ENCODE assay signal across 14 cellular contexts in the genomic region with DNA sequence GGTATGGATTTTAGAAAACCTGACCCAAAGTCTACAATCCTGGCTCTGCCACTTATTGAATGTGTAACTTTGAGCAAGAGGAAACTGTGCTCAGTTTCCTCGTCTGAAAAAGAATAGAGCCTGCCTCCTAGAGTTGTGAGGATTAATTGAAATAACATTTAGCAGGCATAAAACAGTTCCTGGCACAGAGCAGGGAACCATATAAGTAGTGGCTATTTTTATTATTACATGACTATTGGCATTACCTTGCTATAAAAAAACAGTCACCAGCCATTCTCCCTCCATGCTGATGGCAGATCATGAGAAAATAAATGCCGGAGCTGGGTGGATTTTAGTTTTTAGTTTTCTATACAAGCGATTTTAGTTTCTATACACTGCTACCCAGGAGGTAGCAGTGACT. TPM values are rescaled to one million over a fixed set of nuclear protein-coding genes. Genes with fewer than 3 reads are reported as not detected.
DNase-seq lines count a peak whose midpoint lies in the region; ATAC-seq and TF ChIP-seq lines count a peak whose summit lies in the region.
"Had no signal": no experiment of that assay in that cellular context is flagged by ENCODE, and none has a peak within 500 bp of the region (broad histone marks: within the 10 kb centered on the region; RNA-seq: fewer than 3 reads in every experiment).

No MANE protein-coding gene starts in this region.

- intact Hi-C loops in HCT116 (cut with micrococcal nuclease): no loop called here

- TF ChIP-seq POLR2A in HCT116 (IDR thresholded peaks at IDR 0.05; ENCODE audit: borderline replicate concordance, extremely low read depth, insufficient read depth, insufficient read length): no peak

- RAD21 ChIA-PET in HCT116 (lab: Charles Lee; ENCODE audit: low non-redundant PET in 1 of 2, low total read pairs in 2 of 2, uncharacterized antibody in 2 of 2, unreplicated experiment in 2 of 2): no interaction called here

- no peaks in the 10 kb centered on the region for H3K27me3 ChIP-seq in HCT116 (ENCODE audit: insufficient read depth, low read length)
- H3K27me3 ChIP-seq in brain microvascular endothelial cell (replicated peaks): no peaks in the 10 kb centered on the region
- H3K27me3 ChIP-seq in mesenchymal stem cell (ENCODE audit: control insufficient read depth in 1 of 2, insufficient read depth in 1 of 2, low read length in 2 of 2): no peaks in the 10 kb centered on the region
- no peaks in the 10 kb centered on the region for H3K27me3 ChIP-seq in smooth muscle cell (ENCODE audit: low read depth)

- H3F3A ChIP-seq in smooth muscle cell (ENCODE audit: low read depth): peaks cover 25% of the 10 kb centered on the region

- H3K79me1 ChIP-seq in mesenchymal stem cell (replicated peaks; ENCODE audit: low read length, poor library complexity, severe bottlenecking): peaks cover 30% of the 10 kb centered on the region

- H3K14ac ChIP-seq in mesenchymal stem cell (ENCODE audit: low read length in 2 of 2): no peak overlapping the region

- TF ChIP-seq RAD21 in HCT116 (IDR thresholded peaks at IDR 0.05; ENCODE audit: low read depth): no peak

- H3K9ac ChIP-seq in HCT116 (ENCODE audit: low read length) (peak overlapping the region; percentile 33), mesenchymal stem cell (ENCODE audit: low read length) (no peak overlapping the region), smooth muscle cell (ENCODE audit: low read depth) (no peak overlapping the region)

- POLR2A ChIA-PET in HCT116 (lab: Charles Lee): no interaction called here

- in situ Hi-C loops in brain microvascular endothelial cell (cut with HindIII; ENCODE audit: low pct_ligation_motif_present, low sequenced_read_pairs): no loop called here

- H3K4me1 ChIP-seq in HCT116 (ENCODE audit: control insufficient read depth in 1 of 2, insufficient read depth in 2 of 2, low read length in 2 of 2): peaks cover 31 to 59% of the 10 kb centered on the region in 2 experiments
- peaks cover 17% of the 10 kb centered on the region for H3K4me1 ChIP-seq in mesenchymal stem cell (ENCODE audit: control insufficient read depth, insufficient read depth, low read depth, low read length)
- peaks cover 28% of the 10 kb centered on the region for H3K4me1 ChIP-seq in smooth muscle cell (ENCODE audit: low read depth)

- H2AFZ ChIP-seq in HCT116 (ENCODE audit: low read depth, low read length, poor library complexity, severe bottlenecking) (no peak overlapping the region), mesenchymal stem cell (ENCODE audit: low read depth, low read length) (no peak overlapping the region), smooth muscle cell (ENCODE audit: low read depth) (no peak overlapping the region)

- CTCF ChIA-PET in HCT116 (lab: Charles Lee): no interaction called here

- H3K36me3 ChIP-seq in HCT116 (ENCODE audit: control insufficient read depth in 1 of 2, insufficient read depth in 2 of 2, low read length in 2 of 2): no peaks in the 10 kb centered on the region
- H3K36me3 ChIP-seq in brain microvascular endothelial cell (replicated peaks): no peaks in the 10 kb centered on the region
- peaks cover 0 to 3% of the 10 kb centered on the region in 2 experiments for H3K36me3 ChIP-seq in mesenchymal stem cell (ENCODE audit: control insufficient read depth in 1 of 2, insufficient read depth in 2 of 2, low read depth in 1 of 2, low read length in 2 of 2)
- no peaks in the 10 kb centered on the region for H3K36me3 ChIP-seq in smooth muscle cell (ENCODE audit: low read depth)

- peak overlapping the region; percentile 0 for H4K8ac ChIP-seq in mesenchymal stem cell (ENCODE audit: low read length)

- H3K9me2 ChIP-seq in HCT116 (ENCODE audit: insufficient read depth): no peaks in the 10 kb centered on the region

- no peak overlapping the region for H2BK12ac ChIP-seq in mesenchymal stem cell (ENCODE audit: low read length in 2 of 2)

- peak overlapping the region in 1 of 2 experiments; percentile 66 for H3K18ac ChIP-seq in mesenchymal stem cell (ENCODE audit: low read depth in 1 of 2, low read length in 2 of 2)

- no peak overlapping the region for H2AK5ac ChIP-seq in mesenchymal stem cell (ENCODE audit: low read length, severe bottlenecking)

- no TSS peak for BruUV-seq in HCT116 (replicated peaks; lab: Mats Ljungman, UMichigan)

- no peak overlapping the region for H2BK120ac ChIP-seq in mesenchymal stem cell (ENCODE audit: low read depth, low read length)

- no peaks in the 10 kb centered on the region for H4K20me1 ChIP-seq in HCT116 (ENCODE audit: insufficient read depth)
- H4K20me1 ChIP-seq in smooth muscle cell (ENCODE audit: low read depth): no peaks in the 10 kb centered on the region

- H3K4me3 ChIP-seq in HCT116 (replicated peaks in 1 of 2; ENCODE audit: low read depth in 1 of 2, low read length in 2 of 2): peak overlapping the region in 1 of 2 experiments; percentile 33; a peak in 2 of 4 replicates
- no peak overlapping the region for H3K4me3 ChIP-seq in brain microvascular endothelial cell (ENCODE audit: low read depth, low read length)
- H3K4me3 ChIP-seq in mesenchymal stem cell (ENCODE audit: insufficient read depth in 1 of 2, low read depth in 1 of 2, low read length in 2 of 2): no peak overlapping the region
- no peak overlapping the region for H3K4me3 ChIP-seq in smooth muscle cell

- DNase-seq in HCT116 (ENCODE audit: low read depth, low spot score) (no peak), brain microvascular endothelial cell (no peak), mesenchymal stem cell (no peak), smooth muscle cell (lab: John Stamatoyannopoulos, UW; ENCODE audit: unreplicated experiment) (no peak), DMS 273 (lab: John Stamatoyannopoulos, UW; ENCODE audit: unreplicated experiment) (no peak), D341Med (ENCODE audit: low spot score) (no peak)
- DNase-seq: activated CD4-positive, alpha-beta T cell treated with anti-CD3 and anti-CD28 coated beads for 36 hours; activated CD8-positive, alpha-beta memory T cell treated with anti-CD3 and anti-CD28 coated beads, Interleukin-2, amount 10 ng/mL, durations not matched to agents 7 days and 5 days; activated gamma-delta T cell; COR-L47; natural killer cell; NCI-H446 treated with DMSO at 0.1 percent for 48 hours; SIG-M5 had no signal

- H3K27ac ChIP-seq in HCT116 (ENCODE audit: low read depth, low read length): peak overlapping the region; percentile 56
- H3K27ac ChIP-seq in brain microvascular endothelial cell: peak overlapping the region; percentile 46
- H3K27ac ChIP-seq in mesenchymal stem cell (ENCODE audit: low read length, poor library complexity, severe bottlenecking): peak overlapping the region; percentile 79
- peak overlapping the region; percentile 28 for H3K27ac ChIP-seq in smooth muscle cell (ENCODE audit: low read depth)

- no peak overlapping the region for H3K23ac ChIP-seq in mesenchymal stem cell (ENCODE audit: low read length in 2 of 2)

- H4K91ac ChIP-seq in mesenchymal stem cell (ENCODE audit: low read length): no peak overlapping the region

- WGBS in mesenchymal stem cell: no CpG with 5 or more reads among the region's 3 CpGs
- WGBS in smooth muscle cell (ENCODE audit: low lambda C conversion rate): 60% methylated on average over 3 of the region's 3 CpGs

- no peak overlapping the region for H3K4ac ChIP-seq in mesenchymal stem cell (ENCODE audit: low read depth in 1 of 2, low read length in 2 of 2)

- H3K4me2 ChIP-seq in HCT116 (ENCODE audit: low read length) (peak overlapping the region; percentile 73), mesenchymal stem cell (ENCODE audit: low read length, poor library complexity, severe bottlenecking) (peak overlapping the region; percentile 21), smooth muscle cell (peak overlapping the region; percentile 67)

- H3K9me3 ChIP-seq in HCT116 (ENCODE audit: control insufficient read depth in 1 of 2, insufficient read depth in 1 of 2, low read depth in 1 of 2, low read length in 2 of 2) (no peaks in the 10 kb centered on the region), mesenchymal stem cell (ENCODE audit: control insufficient read depth, low read length) (no peaks in the 10 kb centered on the region), smooth muscle cell (replicated peaks; ENCODE audit: low read depth) (no peaks in the 10 kb centered on the region)

- H3K79me2 ChIP-seq in HCT116 (ENCODE audit: insufficient read depth, low read length) (peaks cover 8% of the 10 kb centered on the region; the same call in 1 of the 2 replicates), smooth muscle cell (ENCODE audit: low read depth) (no peaks in the 10 kb centered on the region)

- ATAC-seq in HCT116: peak; percentile 31
- no peak for ATAC-seq in HG02981 (IDR thresholded peaks at IDR 0.05; ENCODE audit: unreplicated experiment)
- ATAC-seq: activated CD4-positive, alpha-beta T cell treated with anti-CD3 and anti-CD28 coated beads for 36 hours; activated CD8-positive, alpha-beta memory T cell treated with anti-CD3 and anti-CD28 coated beads, Interleukin-2, amount 10 ng/mL, durations not matched to agents 7 days and 5 days; natural killer cell had no signal

- H2BK5ac ChIP-seq in mesenchymal stem cell (ENCODE audit: low read depth, low read length, poor library complexity, severe bottlenecking): no peak overlapping the region

- TF ChIP-seq CTCF in HCT116 (IDR thresholded peaks at IDR 0.05 in 2 of 3, conservative IDR thresholded peaks at IDR 0.05 in 1 of 3; ENCODE audit: borderline replicate concordance in 1 of 3, insufficient read depth in 1 of 3, low read depth in 2 of 3, low read length in 2 of 3) (no peak), brain microvascular endothelial cell (IDR thresholded peaks at IDR 0.05; ENCODE audit: low read depth, low read length, missing control alignments) (no peak), smooth muscle cell (IDR thresholded peaks at IDR 0.05; ENCODE audit: borderline replicate concordance, insufficient read depth, poor library complexity, severe bottlenecking) (no peak)

- no peak overlapping the region for H2BK15ac ChIP-seq in mesenchymal stem cell (ENCODE audit: low read depth, poor library complexity, severe bottlenecking)

TF ChIP-seq in HCT116, 20 proteins besides CTCF, POLR2A, EP300 and RAD21:
- no peak for TF ChIP-seq CEBPB (IDR thresholded peaks at IDR 0.05; ENCODE audit: low read depth)

RNA-seq across cellular contexts. Expression of gene DOCK9, which starts 5.8 kb away (rescaled TPM):
- total RNA-seq in HCT116 (2021; ENCODE audit: unreplicated experiment) (58.8 TPM), smooth muscle cell (25.1 and 42.0 TPM in 2 replicates)
- polyA plus RNA-seq in HCT116 (2012): 41.9 and 42.8 TPM in 2 replicates
- 22.0 TPM for polyA plus RNA-seq in mesenchymal stem cell (2013, experiment 1 of 2)
- 20.8 TPM for polyA plus RNA-seq in mesenchymal stem cell (2013, experiment 2 of 2)
- polyA plus RNA-seq in smooth muscle cell: 5.7 and 19.5 TPM in 2 replicates

Comparison
In these comparisons a context has a peak if more than half of its experiments do, and no peak if none do; other contexts are left out.
1. H3K27ac ChIP-seq: peak in every context shown above with its lines; median percentile 79 in mesenchymal stem cell; 56 in HCT116; 46 in brain microvascular endothelial cell; 28 in smooth muscle cell.
2. H3K4me2 ChIP-seq: peak in every context shown above with its lines; median percentile 73 in HCT116; 67 in smooth muscle cell; 21 in mesenchymal stem cell.